In the genomic region with DNA sequence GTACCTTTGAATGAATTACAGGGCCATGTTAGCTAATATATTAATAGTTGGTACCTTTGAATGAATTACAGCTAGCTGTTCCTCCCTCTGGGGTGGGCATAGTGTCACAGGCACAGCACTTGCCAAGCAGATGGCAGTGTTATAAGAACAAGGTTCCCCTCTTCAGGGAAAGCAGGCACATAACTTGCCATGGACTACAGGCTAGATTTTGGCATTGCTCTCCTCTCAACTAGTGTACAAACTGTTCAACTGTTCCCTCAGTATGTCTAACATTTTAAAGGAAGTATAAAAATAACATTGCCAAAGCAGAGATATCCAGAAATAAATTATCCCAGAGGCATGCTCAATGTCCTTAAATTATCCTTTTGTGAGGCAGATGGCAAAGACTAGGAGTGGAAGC, we compare ENCODE assay signal across 26 cellular contexts.
"Had no signal": no experiment of that assay in that cellular context is flagged by ENCODE, and none has a peak within 500 bp of the region (broad histone marks: within the 10 kb centered on the region; RNA-seq: fewer than 3 reads in every experiment).

No MANE protein-coding gene starts in this region.

- H3K4me3 ChIP-seq: colonic mucosa, esophagus squamous epithelium, gastroesophageal sphincter, left lung, pancreas, sigmoid colon, thoracic aorta, vagina had no signal

- H3K36me3 ChIP-seq: colonic mucosa, pancreas, thoracic aorta, vagina had no signal

- FAIRE-seq: kidney, pancreas had no signal

- DNase-seq: activated CD4-positive, alpha-beta T cell treated with anti-CD3 and anti-CD28 coated beads, Interleukin-2, amount 10 ng/mL, durations not matched to agents 7 days and 5 days; activated CD8-positive, alpha-beta memory T cell treated with anti-CD3 and anti-CD28 coated beads, Interleukin-2, amount 10 ng/mL, durations not matched to agents 7 days and 5 days; activated CD8-positive, alpha-beta T cell treated with anti-CD3 and anti-CD28 coated beads for 36 hours; activated gamma-delta T cell; activated T-cell treated with anti-CD3 and anti-CD28 coated beads for 4 hours; aorta; brain microvascular endothelial cell; central memory CD4-positive, alpha-beta T cell; colonic mucosa; esophagus squamous epithelium; head of caudate nucleus; kidney; left lung; mammary epithelial cell; pancreas; sigmoid colon; stimulated activated CD4-positive, alpha-beta T cell treated with anti-CD3 and anti-CD28 coated beads, Interleukin-2, amount 100 ng/mL, for 48 hours; stimulated activated CD8-positive, alpha-beta memory T cell treated with anti-CD3 and anti-CD28 coated beads, Interleukin-4, amount 100 ng/mL, for 48 hours; stimulated activated naive B cell treated with anti-CD40 and anti-IgM and Interleukin-4, amounts not matched to agents 10 μg/mL and 1 μg/mL and 100 μg/mL, for 72 hours; SW 1271; T-helper 17 cell had no signal

- H3K9me3 ChIP-seq: colonic mucosa, esophagus squamous epithelium, gastroesophageal sphincter, left lung, pancreas, sigmoid colon, thoracic aorta, vagina had no signal

- H3K27me3 ChIP-seq: brain microvascular endothelial cell, colonic mucosa, esophagus squamous epithelium, gastroesophageal sphincter, left lung, pancreas, sigmoid colon, vagina had no signal

- H3K27ac ChIP-seq: brain microvascular endothelial cell, colonic mucosa, esophagus squamous epithelium, left lung, pancreas, sigmoid colon, vagina had no signal

- H3K4me1 ChIP-seq: colonic mucosa, pancreas had no signal

- ATAC-seq: activated CD4-positive, CD25-positive, alpha-beta regulatory T cell treated with anti-CD3 and anti-CD28 coated beads, Interleukin-2, amount 50 U/mL, for 24 hours; activated CD8-positive, alpha-beta memory T cell treated with anti-CD3 and anti-CD28 coated beads, Interleukin-2, amount 10 ng/mL, durations not matched to agents 7 days and 5 days; activated CD8-positive, alpha-beta T cell treated with anti-CD3 and anti-CD28 coated beads for 36 hours; gastroesophageal sphincter; left lung; natural killer cell treated with Interleukin-12 subunit alpha and Interleukin-12 subunit beta and Interleukin-15 and Interleukin-18, amount 100 ng/mL, for 72 hours; pancreas; stimulated activated naive B cell treated with anti-CD40 and anti-IgM and Interleukin-4, amounts not matched to agents 10 μg/mL and 1 μg/mL and 100 μg/mL, for 72 hours; T-helper 17 cell had no signal
